Comparison of ENCODE assay signal across 18 cellular contexts in the genomic region with DNA sequence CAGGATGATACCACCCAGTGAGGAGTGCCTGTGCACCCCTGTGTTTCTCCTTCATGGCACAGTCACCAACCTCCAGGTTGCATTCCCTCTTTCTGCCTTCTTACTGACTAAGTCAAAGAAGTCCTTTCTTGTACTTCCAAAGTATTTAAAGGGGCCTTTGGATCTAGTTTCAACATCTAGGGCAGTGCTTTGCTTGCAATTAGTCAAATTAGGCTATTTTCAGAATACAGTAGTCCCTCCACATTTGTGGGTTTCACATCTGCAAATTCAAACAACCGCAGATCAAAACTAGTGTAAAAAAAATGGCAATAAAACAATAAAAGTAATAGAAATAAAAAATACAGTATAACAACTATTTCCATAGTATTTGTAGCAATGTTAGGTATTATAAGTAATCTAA.
DNase-seq lines count a peak whose midpoint lies in the region; ATAC-seq, FAIRE-seq and TF ChIP-seq lines count a peak whose summit lies in the region.
"Had no signal": no experiment of that assay in that cellular context is flagged by ENCODE, and none has a peak within 500 bp of the region (broad histone marks: within the 10 kb centered on the region; RNA-seq: fewer than 3 reads in every experiment).

No MANE protein-coding gene starts in this region.

- H3K9ac ChIP-seq in kidney (ENCODE audit: low read length in 2 of 2), result no peak overlapping the region

- no peaks in the 10 kb centered on the region for H3K9me2 ChIP-seq in OCI-LY7 (ENCODE audit: insufficient read depth, low read length)

- peak; percentile 70 for ATAC-seq in GM19043 (IDR thresholded peaks at IDR 0.05; ENCODE audit: low read depth, unreplicated experiment)
- peak; percentile 62 for ATAC-seq in GM21737 (IDR thresholded peaks at IDR 0.05; ENCODE audit: unreplicated experiment)
- peak; percentile 61 for ATAC-seq in HG03103 (IDR thresholded peaks at IDR 0.05; ENCODE audit: low read depth, unreplicated experiment)
- no peak for ATAC-seq in gastroesophageal sphincter
- ATAC-seq: WTC11 had no signal

- H3K27me3 ChIP-seq in gastroesophageal sphincter, result no peaks in the 10 kb centered on the region
- H3K27me3 ChIP-seq: stomach had no signal

- H3K4me2 ChIP-seq in OCI-LY7 (ENCODE audit: low read length), result peak overlapping the region; percentile 66

- POLR2A ChIA-PET in OCI-LY7 (lab: Charles Lee), result interaction anchor here (0.7 kb wide), 1 partner anchor 10 kb away, joined by 3 read pairs; no protein-coding TSS in a partner anchor

- H3K27ac ChIP-seq in OCI-LY7 (ENCODE audit: low read depth, low read length, poor library complexity, severe bottlenecking) (peak overlapping the region; percentile 71), gastroesophageal sphincter (no peak overlapping the region), kidney (ENCODE audit: low read depth in 2 of 2, low read length in 2 of 2) (no peak overlapping the region)
- H3K27ac ChIP-seq: skin epidermis, stomach had no signal

- TF ChIP-seq POLR2A in gastroesophageal sphincter (IDR thresholded peaks at IDR 0.05), result no peak

- DNase-seq in OCI-LY7 (ENCODE audit: low spot score) (peak; percentile 61), NCI-H146 (lab: John Stamatoyannopoulos, UW) (no peak), kidney (no peak), activated T-cell treated with anti-CD3 and anti-CD28 coated beads for 4 hours (no peak)
- DNase-seq: activated naive CD4-positive, alpha-beta T cell treated with anti-CD3 and anti-CD28 coated beads for 36 hours; DMS153; endodermal cell; NCI-H1417; NCI-H524; stomach had no signal

- no TSS peak for BruUV-seq in OCI-LY7 (replicated peaks; lab: Mats Ljungman, UMichigan)

- TF ChIP-seq CTCF in OCI-LY7 (conservative IDR thresholded peaks at IDR 0.05; ENCODE audit: low read length) (no peak), gastroesophageal sphincter (IDR thresholded peaks at IDR 0.05) (no peak), kidney (IDR thresholded peaks at IDR 0.05; ENCODE audit: borderline replicate concordance, extremely low read depth, insufficient read depth) (no peak)

- H3K9me3 ChIP-seq in OCI-LY7 (ENCODE audit: low read length) (no peaks in the 10 kb centered on the region), gastroesophageal sphincter (no peaks in the 10 kb centered on the region), kidney (ENCODE audit: control insufficient read depth in 1 of 2, low read length in 2 of 2) (no peaks in the 10 kb centered on the region)
- H3K9me3 ChIP-seq: stomach had no signal

- H3K4me1 ChIP-seq in OCI-LY7 (ENCODE audit: insufficient read depth, low read length, poor library complexity, severe bottlenecking), result peaks cover 63% of the 10 kb centered on the region
- no peaks in the 10 kb centered on the region for H3K4me1 ChIP-seq in gastroesophageal sphincter
- no peaks in the 10 kb centered on the region for H3K4me1 ChIP-seq in kidney (ENCODE audit: control insufficient read depth in 1 of 2, insufficient read depth in 1 of 2, low read depth in 1 of 2, low read length in 2 of 2)
- H3K4me1 ChIP-seq: stomach had no signal

- no peaks in the 10 kb centered on the region for H3K79me2 ChIP-seq in OCI-LY7 (ENCODE audit: insufficient read depth, low read depth, low read length)

- H3K36me3 ChIP-seq in OCI-LY7 (ENCODE audit: insufficient read depth, low read length) (no peaks in the 10 kb centered on the region), gastroesophageal sphincter (no peaks in the 10 kb centered on the region), kidney (ENCODE audit: control insufficient read depth in 1 of 2, insufficient read depth in 2 of 2, low read length in 2 of 2) (no peaks in the 10 kb centered on the region)
- H3K36me3 ChIP-seq: stomach had no signal

- H3K4me3 ChIP-seq in OCI-LY7 (ENCODE audit: low read depth, low read length, poor library complexity, severe bottlenecking), result peak overlapping the region; percentile 42
- H3K4me3 ChIP-seq in gastroesophageal sphincter, result no peak overlapping the region
- no peak overlapping the region for H3K4me3 ChIP-seq in kidney (ENCODE audit: low read length in 2 of 2)
- H3K4me3 ChIP-seq: skin epidermis, stomach had no signal

- intact Hi-C loops in OCI-LY7 (cut with micrococcal nuclease; ENCODE audit: unreplicated experiment) (loop anchor here (10.0 kb wide), 1 partner anchor 1284 kb away; the partner anchor contains the start of gene TMED7), kidney (cut with DNase I) (no loop called here)

- 100% methylated on average over 1 of the region's 1 CpG; no CpG with 5 or more reads in 1 of the 2 donors for WGBS in gastroesophageal sphincter (ENCODE audit: low coverage in 1 of 2), 2 donors

- 0 out of 2 replicates have a peak overlapping the region, but pooled peaks have one; percentile 8 for H2AFZ ChIP-seq in OCI-LY7 (ENCODE audit: low read length)

- H4K20me1 ChIP-seq in OCI-LY7 (ENCODE audit: insufficient read depth, low read length), result no peaks in the 10 kb centered on the region

- CTCF ChIA-PET in OCI-LY7 (lab: Charles Lee; ENCODE audit: unreplicated experiment), result no interaction called here

- FAIRE-seq in kidney (lab: Jason Lieb, UNC), result no peak
- FAIRE-seq: frontal cortex, RCC 7860 had no signal

- TF ChIP-seq EP300 in gastroesophageal sphincter (IDR thresholded peaks at IDR 0.05), result no peak
